Comparison of ENCODE assay signal across 8 cellular contexts in genomic region chr3:49856181-49857005, GRCh38. TPM values are rescaled to one million over a fixed set of nuclear protein-coding genes. Genes with fewer than 3 reads are reported as not detected.
A peak's percentile ranks its signal among the peaks of the same experiment; 100 is the strongest.
DNase-seq lines count a peak whose midpoint lies in the region; ATAC-seq and TF ChIP-seq lines count a peak whose summit lies in the region.

A gene with protein sequence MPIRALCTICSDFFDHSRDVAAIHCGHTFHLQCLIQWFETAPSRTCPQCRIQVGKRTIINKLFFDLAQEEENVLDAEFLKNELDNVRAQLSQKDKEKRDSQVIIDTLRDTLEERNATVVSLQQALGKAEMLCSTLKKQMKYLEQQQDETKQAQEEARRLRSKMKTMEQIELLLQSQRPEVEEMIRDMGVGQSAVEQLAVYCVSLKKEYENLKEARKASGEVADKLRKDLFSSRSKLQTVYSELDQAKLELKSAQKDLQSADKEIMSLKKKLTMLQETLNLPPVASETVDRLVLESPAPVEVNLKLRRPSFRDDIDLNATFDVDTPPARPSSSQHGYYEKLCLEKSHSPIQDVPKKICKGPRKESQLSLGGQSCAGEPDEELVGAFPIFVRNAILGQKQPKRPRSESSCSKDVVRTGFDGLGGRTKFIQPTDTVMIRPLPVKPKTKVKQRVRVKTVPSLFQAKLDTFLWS (minus strand): TSS chr3:49856564. CDS start chr3:49856453, 111 bp downstream.

- no peaks in the 10 kb centered on the region; the same call in 2 of the 3 replicates for H3K9me3 Mint-ChIP-seq in GM23338
- no peaks in the 10 kb centered on the region for H3K9me3 Mint-ChIP-seq in naive thymus-derived CD8-positive, alpha-beta T cell
- H3K9me3 Mint-ChIP-seq in stimulated activated naive B cell treated with anti-CD40 and anti-IgM and Interleukin-4, amounts not matched to agents 10 μg/mL and 1 μg/mL and 100 μg/mL, for 72 hours: no peaks in the 10 kb centered on the region

- peaks cover 7% of the 10 kb centered on the region; the same call in 1 of the 2 replicates for H3F3A ChIP-seq in GM23338 (replicated peaks; ENCODE audit: low read depth)

- POLR2A ChIA-PET in naive thymus-derived CD8-positive, alpha-beta T cell (lab: Charles Lee): interaction anchor here (1.2 to 3.2 kb wide), 2 partner anchors 51 to 53 kb away, joined by 3 to 11 read pairs; partner anchors contain the start of gene INKA1

- H3K79me2 ChIP-seq in GM23338 (replicated peaks; ENCODE audit: insufficient read depth): peaks cover 18% of the 10 kb centered on the region

- peaks cover 4% of the 10 kb centered on the region; the same call in 1 of the 2 replicates for H3K4me1 ChIP-seq in GM23338 (ENCODE audit: insufficient read depth)

- peak within 1 kb of the TSS; percentile 94 for H3K27ac Mint-ChIP-seq in GM23338
- H3K27ac Mint-ChIP-seq in naive thymus-derived CD8-positive, alpha-beta T cell: peak within 1 kb of the TSS; percentile 81 to 96 (median 91)
- H3K27ac Mint-ChIP-seq in stimulated activated naive B cell treated with anti-CD40 and anti-IgM and Interleukin-4, amounts not matched to agents 10 μg/mL and 1 μg/mL and 100 μg/mL, for 72 hours: peak within 1 kb of the TSS; percentile 90

- no peaks in the 10 kb centered on the region for H3K9me2 ChIP-seq in GM23338 (ENCODE audit: insufficient read depth)

- H3K27me3 Mint-ChIP-seq in GM23338 (ENCODE audit: insufficient read depth, low read depth, poor library complexity): peaks cover 8% of the 10 kb centered on the region
- peaks cover 0 to 3% (median 0%) of the 10 kb centered on the region in 5 donors for H3K27me3 Mint-ChIP-seq in naive thymus-derived CD8-positive, alpha-beta T cell
- no peaks in the 10 kb centered on the region for H3K27me3 Mint-ChIP-seq in stimulated activated naive B cell treated with anti-CD40 and anti-IgM and Interleukin-4, amounts not matched to agents 10 μg/mL and 1 μg/mL and 100 μg/mL, for 72 hours

- TF ChIP-seq CTCF in GM23338 (conservative IDR thresholded peaks at IDR 0.05; ENCODE audit: low read depth in 2 of 2) (0 out of 4 replicates have a peak, but pooled peaks of 1 of the 2 experiments have one; percentile 9), fibroblast of mammary gland (conservative IDR thresholded peaks at IDR 0.05; ENCODE audit: control insufficient read depth, insufficient read depth, low read depth, low read length) (no peak)

- H3K4me3 ChIP-seq in GM23338: peak within 1 kb of the TSS; percentile 81
- peak within 1 kb of the TSS; percentile 84 for H3K4me3 ChIP-seq in fibroblast of mammary gland (ENCODE audit: control insufficient read depth, low read depth, low read length)

- H3K4me2 ChIP-seq in GM23338: peak within 1 kb of the TSS; percentile 84

- peaks cover 7% of the 10 kb centered on the region; the same call in 2 of the 3 replicates for H3K4me1 Mint-ChIP-seq in GM23338
- peaks cover 2 to 15% (median 15%) of the 10 kb centered on the region in 4 donors for H3K4me1 Mint-ChIP-seq in naive thymus-derived CD8-positive, alpha-beta T cell
- H3K4me1 Mint-ChIP-seq in stimulated activated naive B cell treated with anti-CD40 and anti-IgM and Interleukin-4, amounts not matched to agents 10 μg/mL and 1 μg/mL and 100 μg/mL, for 72 hours: peaks cover 6 to 8% of the 10 kb centered on the region in 2 donors

- no peaks in the 10 kb centered on the region for H3K27me3 ChIP-seq in GM23338 (ENCODE audit: insufficient read depth)

- peak within 1 kb of the TSS; percentile 69 for H2AFZ ChIP-seq in GM23338

- H3K4me3 Mint-ChIP-seq in GM23338: peak within 1 kb of the TSS; percentile 96
- H3K4me3 Mint-ChIP-seq in naive thymus-derived CD8-positive, alpha-beta T cell: peak within 1 kb of the TSS; percentile 79 to 92 (median 86)
- H3K4me3 Mint-ChIP-seq in stimulated activated naive B cell treated with anti-CD40 and anti-IgM and Interleukin-4, amounts not matched to agents 10 μg/mL and 1 μg/mL and 100 μg/mL, for 72 hours: peak within 1 kb of the TSS; percentile 95

- peak; percentile 94 for DNase-seq in EH (ENCODE audit: low read depth)
- peak; percentile 99 for DNase-seq in GM23338 (ENCODE audit: low spot score)
- DNase-seq in Kasumi-1 (lab: John Stamatoyannopoulos, UW): peak; percentile 92 to 95
- peak; percentile 97 for DNase-seq in RPMI8226
- DNase-seq in activated T-helper 1 cell treated with anti-CD3 and anti-CD28 coated beads, Interleukin-2, amount 50 U/mL, for 16 hours (ENCODE audit: low read depth in 1 of 2, low spot score in 1 of 2): peak; percentile 86 to 88
- peak; percentile 88 for DNase-seq in fibroblast of mammary gland (ENCODE audit: low read depth)
- DNase-seq in naive thymus-derived CD8-positive, alpha-beta T cell: peak; percentile 88 to 96 (median 93)
- DNase-seq in stimulated activated naive B cell treated with anti-CD40 and anti-IgM and Interleukin-4, amounts not matched to agents 10 μg/mL and 1 μg/mL and 100 μg/mL, for 72 hours: peak; percentile 92

- peaks cover 24% of the 10 kb centered on the region for H3K36me3 Mint-ChIP-seq in GM23338 (ENCODE audit: low read depth)
- H3K36me3 Mint-ChIP-seq in naive thymus-derived CD8-positive, alpha-beta T cell: no peaks in the 10 kb centered on the region
- no peaks in the 10 kb centered on the region for H3K36me3 Mint-ChIP-seq in stimulated activated naive B cell treated with anti-CD40 and anti-IgM and Interleukin-4, amounts not matched to agents 10 μg/mL and 1 μg/mL and 100 μg/mL, for 72 hours

- no peaks in the 10 kb centered on the region for H4K20me1 ChIP-seq in GM23338 (replicated peaks; ENCODE audit: insufficient read depth)

- peak; percentile 97 for ATAC-seq in GM23338
- ATAC-seq in naive thymus-derived CD8-positive, alpha-beta T cell: peak; percentile 99
- ATAC-seq in stimulated activated naive B cell treated with anti-CD40 and anti-IgM and Interleukin-4, amounts not matched to agents 10 μg/mL and 1 μg/mL and 100 μg/mL, for 72 hours (replicated peaks): peak; percentile 99

- peak within 1 kb of the TSS; percentile 17; the same call in 1 of the 2 replicates for H3K27ac ChIP-seq in GM23338 (ENCODE audit: low read depth)

- H3K36me3 ChIP-seq in GM23338 (ENCODE audit: insufficient read depth): 0 out of 2 replicates have a peak, but pooled peaks cover 4% of the 10 kb centered on the region

TF ChIP-seq in GM23338, 12 proteins besides CTCF, POLR2A, EP300 and RAD21 (continues in another document):
- TF ChIP-seq, protein P1, sequence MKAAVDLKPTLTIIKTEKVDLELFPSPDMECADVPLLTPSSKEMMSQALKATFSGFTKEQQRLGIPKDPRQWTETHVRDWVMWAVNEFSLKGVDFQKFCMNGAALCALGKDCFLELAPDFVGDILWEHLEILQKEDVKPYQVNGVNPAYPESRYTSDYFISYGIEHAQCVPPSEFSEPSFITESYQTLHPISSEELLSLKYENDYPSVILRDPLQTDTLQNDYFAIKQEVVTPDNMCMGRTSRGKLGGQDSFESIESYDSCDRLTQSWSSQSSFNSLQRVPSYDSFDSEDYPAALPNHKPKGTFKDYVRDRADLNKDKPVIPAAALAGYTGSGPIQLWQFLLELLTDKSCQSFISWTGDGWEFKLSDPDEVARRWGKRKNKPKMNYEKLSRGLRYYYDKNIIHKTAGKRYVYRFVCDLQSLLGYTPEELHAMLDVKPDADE (IDR thresholded peaks at IDR 0.05): peak; percentile 54; the same call in 1 of the 2 replicates
- no peak for TF ChIP-seq ZNF114 (CRISPR knock-in tag; IDR thresholded peaks at IDR 0.05)
- TF ChIP-seq CREB1 (CRISPR knock-in tag; IDR thresholded peaks at IDR 0.05; ENCODE audit: low read depth): peak; percentile 88
- no peak for TF ChIP-seq EZH2phosphoT487 (IDR thresholded peaks at IDR 0.05; ENCODE audit: unreplicated experiment)
- TF ChIP-seq ZNF331 (CRISPR knock-in tag; IDR thresholded peaks at IDR 0.05; ENCODE audit: low read depth): no peak
- TF ChIP-seq STAT1 (IDR thresholded peaks at IDR 0.05; ENCODE audit: unreplicated experiment): no peak
- no peak for TF ChIP-seq EZH2 (IDR thresholded peaks at IDR 0.05; ENCODE audit: low read depth, unreplicated experiment)
- TF ChIP-seq JUNB (IDR thresholded peaks at IDR 0.05; ENCODE audit: unreplicated experiment): no peak
- TF ChIP-seq POLR2AphosphoS5 (IDR thresholded peaks at IDR 0.05; ENCODE audit: low read depth): peak; percentile 89
- TF ChIP-seq NANOG (IDR thresholded peaks at IDR 0.05; ENCODE audit: borderline replicate concordance): no peak
- TF ChIP-seq, protein P2, sequence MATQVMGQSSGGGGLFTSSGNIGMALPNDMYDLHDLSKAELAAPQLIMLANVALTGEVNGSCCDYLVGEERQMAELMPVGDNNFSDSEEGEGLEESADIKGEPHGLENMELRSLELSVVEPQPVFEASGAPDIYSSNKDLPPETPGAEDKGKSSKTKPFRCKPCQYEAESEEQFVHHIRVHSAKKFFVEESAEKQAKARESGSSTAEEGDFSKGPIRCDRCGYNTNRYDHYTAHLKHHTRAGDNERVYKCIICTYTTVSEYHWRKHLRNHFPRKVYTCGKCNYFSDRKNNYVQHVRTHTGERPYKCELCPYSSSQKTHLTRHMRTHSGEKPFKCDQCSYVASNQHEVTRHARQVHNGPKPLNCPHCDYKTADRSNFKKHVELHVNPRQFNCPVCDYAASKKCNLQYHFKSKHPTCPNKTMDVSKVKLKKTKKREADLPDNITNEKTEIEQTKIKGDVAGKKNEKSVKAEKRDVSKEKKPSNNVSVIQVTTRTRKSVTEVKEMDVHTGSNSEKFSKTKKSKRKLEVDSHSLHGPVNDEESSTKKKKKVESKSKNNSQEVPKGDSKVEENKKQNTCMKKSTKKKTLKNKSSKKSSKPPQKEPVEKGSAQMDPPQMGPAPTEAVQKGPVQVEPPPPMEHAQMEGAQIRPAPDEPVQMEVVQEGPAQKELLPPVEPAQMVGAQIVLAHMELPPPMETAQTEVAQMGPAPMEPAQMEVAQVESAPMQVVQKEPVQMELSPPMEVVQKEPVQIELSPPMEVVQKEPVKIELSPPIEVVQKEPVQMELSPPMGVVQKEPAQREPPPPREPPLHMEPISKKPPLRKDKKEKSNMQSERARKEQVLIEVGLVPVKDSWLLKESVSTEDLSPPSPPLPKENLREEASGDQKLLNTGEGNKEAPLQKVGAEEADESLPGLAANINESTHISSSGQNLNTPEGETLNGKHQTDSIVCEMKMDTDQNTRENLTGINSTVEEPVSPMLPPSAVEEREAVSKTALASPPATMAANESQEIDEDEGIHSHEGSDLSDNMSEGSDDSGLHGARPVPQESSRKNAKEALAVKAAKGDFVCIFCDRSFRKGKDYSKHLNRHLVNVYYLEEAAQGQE (IDR thresholded peaks at IDR 0.05; ENCODE audit: unreplicated experiment): no peak

RNA-seq across cellular contexts. Expression of the gene that starts here (rescaled TPM):
- total RNA-seq in GM23338 (2014; rRNA removed; shearing (Covaris generic)): 13.4 and 15.3 TPM in 2 replicates
- polyA plus RNA-seq in GM23338 (2016; fragmentation: Nextera tagmentation; extraction: Ambion mirVana): 16.6 and 19.5 TPM in 2 replicates
- 1 to 10 TPM; 4.3 to 5.8 TPM for total RNA-seq in naive thymus-derived CD8-positive, alpha-beta T cell
- polyA plus RNA-seq in naive thymus-derived CD8-positive, alpha-beta T cell: 1 to 10 TPM; 1.3 to 2.0 (median 1.7) TPM

Comparison
In these comparisons a context has a peak if more than half of its experiments do, and no peak if none do; other contexts are left out.
1. Peak in every context shown above with its lines: DNase-seq, ATAC-seq, H3K4me3 ChIP-seq and H3K27ac ChIP-seq.